In genomic region chr11:2376751-2377451, GRCh38 we compare ENCODE assay signal across 8 cellular contexts. TPM values are rescaled to one million over a fixed set of nuclear protein-coding genes. Genes with fewer than 3 reads are reported as not detected.
DNase-seq lines count a peak whose midpoint lies in the region; ATAC-seq, FAIRE-seq and TF ChIP-seq lines count a peak whose summit lies in the region.

TSS of gene CD81 (plus strand) at chr11:2377310. CDS start at chr11:2377550, 240 bp downstream.

- intact Hi-C loops in activated CD4-positive, alpha-beta T cell treated with anti-CD3 and anti-CD28 coated beads for 36 hours (cut with DNase I, micrococcal nuclease): loop anchor here in 1 of 2 experiments (1.0 to 5.0 kb wide), 5 partner anchors 23 to 1045 kb away; partner anchors contain the start of genes CDKN1C, TRPM5, TSPAN32 and TSSC4

- peaks cover 1% of the 10 kb centered on the region for H3K36me3 Mint-ChIP-seq in activated CD4-positive, alpha-beta T cell treated with anti-CD3 and anti-CD28 coated beads for 36 hours (ENCODE audit: low read depth)

- DNase-seq in HTR-8/SVneo (ENCODE audit: insufficient read length, low spot score) (peak; percentile 51), left lobe of liver (ENCODE audit: low spot score) (peak; percentile 77)
- DNase-seq in activated CD4-positive, alpha-beta T cell treated with anti-CD3 and anti-CD28 coated beads for 36 hours: peak; percentile 81
- DNase-seq in stimulated activated CD4-positive, alpha-beta T cell treated with anti-CD3 and anti-CD28 coated beads, Interleukin-2, amount 100 ng/mL, for 48 hours: peak; percentile 50 to 70

- H3K4me3 Mint-ChIP-seq in activated CD4-positive, alpha-beta T cell treated with anti-CD3 and anti-CD28 coated beads for 36 hours: peak within 1 kb of the TSS; percentile 86

- no peak for TF ChIP-seq CTCF in 22Rv1 (IDR thresholded peaks at IDR 0.05)

- no peaks in the 10 kb centered on the region for H3K9me3 Mint-ChIP-seq in activated CD4-positive, alpha-beta T cell treated with anti-CD3 and anti-CD28 coated beads for 36 hours (ENCODE audit: low read depth)

- POLR2A ChIA-PET in activated CD4-positive, alpha-beta T cell treated with anti-CD3 and anti-CD28 coated beads for 36 hours (lab: Charles Lee): interaction anchor here (0.9 to 2.6 kb wide), 4 partner anchors 10 to 75 kb away, joined by 3 to 16 read pairs (median 5); partner anchors contain the start of genes C11orf21, KCNQ1, TSPAN32 and TSSC4

- FAIRE-seq in HTR-8/SVneo (lab: Jason Lieb, UNC): no peak

- ATAC-seq in GM18511 (IDR thresholded peaks at IDR 0.05; ENCODE audit: unreplicated experiment) (peak; percentile 45), left lobe of liver (peak; percentile 72), GM19395 (IDR thresholded peaks at IDR 0.05; ENCODE audit: unreplicated experiment) (no peak)
- ATAC-seq in activated CD4-positive, alpha-beta T cell treated with anti-CD3 and anti-CD28 coated beads for 36 hours: peak; percentile 89

- H3K27me3 Mint-ChIP-seq in activated CD4-positive, alpha-beta T cell treated with anti-CD3 and anti-CD28 coated beads for 36 hours: no peaks in the 10 kb centered on the region

- H3K27ac ChIP-seq in 22Rv1: peak within 1 kb of the TSS; percentile 92
- H3K27ac ChIP-seq in cingulate gyrus (ENCODE audit: low read depth, low read length): peak within 1 kb of the TSS; percentile 92

- CTCF ChIA-PET in activated CD4-positive, alpha-beta T cell treated with anti-CD3 and anti-CD28 coated beads for 36 hours (lab: Charles Lee): interaction anchor here (0.6 to 2.4 kb wide), 5 partner anchors 44 to 224 kb away, joined by 3 to 6 read pairs (median 3); no protein-coding TSS in a partner anchor

- H3K27ac Mint-ChIP-seq in activated CD4-positive, alpha-beta T cell treated with anti-CD3 and anti-CD28 coated beads for 36 hours: peak within 1 kb of the TSS; percentile 75

- H3K4me1 Mint-ChIP-seq in activated CD4-positive, alpha-beta T cell treated with anti-CD3 and anti-CD28 coated beads for 36 hours: peaks cover 28% of the 10 kb centered on the region

RNA-seq across cellular contexts. Expression of gene CD81, which starts in this region (rescaled TPM):
- 100 to 1,000 TPM; 118 to 145 TPM for total RNA-seq in activated CD4-positive, alpha-beta T cell treated with anti-CD3 and anti-CD28 coated beads for 36 hours
- total RNA-seq in left lobe of liver: 564 TPM
